In the genomic region with DNA sequence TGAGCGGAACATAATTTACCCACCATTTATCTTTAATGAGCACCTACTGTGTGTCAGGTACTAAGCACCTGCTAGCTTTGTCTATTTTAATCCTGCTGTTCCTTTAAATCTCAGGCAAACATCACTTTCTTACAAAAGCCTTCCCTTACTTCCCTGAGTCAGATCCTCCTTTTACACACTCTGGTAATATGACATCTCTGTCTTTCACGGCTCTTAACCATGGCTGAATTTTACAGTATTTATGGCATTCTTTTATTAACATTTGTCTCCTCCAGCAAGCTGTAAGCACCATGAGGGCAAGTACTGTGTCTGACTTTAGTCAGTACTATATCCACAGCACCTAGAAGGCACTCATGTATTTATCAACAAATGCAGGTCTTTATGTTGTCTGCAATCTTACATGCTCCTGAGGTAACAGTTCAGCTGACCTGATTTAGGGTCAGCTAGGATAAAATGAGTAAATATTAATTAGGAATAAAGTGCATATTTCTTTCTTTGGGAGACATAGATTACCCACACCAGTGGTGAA, we compare ENCODE assay signal across 11 cellular contexts. TPM values are rescaled to one million over a fixed set of nuclear protein-coding genes. Genes with fewer than 3 reads are reported as not detected.
DNase-seq lines count a peak whose midpoint lies in the region; ATAC-seq, FAIRE-seq and TF ChIP-seq lines count a peak whose summit lies in the region.
"Had no signal": no experiment of that assay in that cellular context is flagged by ENCODE, and none has a peak within 500 bp of the region (broad histone marks: within the 10 kb centered on the region; RNA-seq: fewer than 3 reads in every experiment).

No MANE protein-coding gene starts in this region.

- no peaks in the 10 kb centered on the region for H3K9me3 Mint-ChIP-seq in activated T-cell treated with anti-CD3 and anti-CD28 coated beads, Interleukin-2, amount 50 U/mL, for 4 hours
- peaks cover 4% of the 10 kb centered on the region for H3K9me3 Mint-ChIP-seq in activated CD8-positive, alpha-beta T cell treated with anti-CD3 and anti-CD28 coated beads for 36 hours
- H3K9me3 Mint-ChIP-seq in WTC11: no peaks in the 10 kb centered on the region

- no peak for FAIRE-seq in kidney (lab: Jason Lieb, UNC)

- no peaks in the 10 kb centered on the region for H3K36me3 ChIP-seq in kidney (ENCODE audit: control insufficient read depth in 1 of 2, insufficient read depth in 2 of 2, low read length in 2 of 2)
- H3K36me3 ChIP-seq in WERI-Rb-1: no peaks in the 10 kb centered on the region
- H3K36me3 ChIP-seq: breast epithelium had no signal

- DNase-seq in activated T-cell treated with anti-CD3 and anti-CD28 coated beads, Interleukin-2, amount 50 U/mL, for 4 hours: no peak
- no peak for DNase-seq in activated T-cell treated with anti-CD3 and anti-CD28 coated beads, Interleukin-2, amount 50 U/mL, for 1 hour
- no peak for DNase-seq in activated CD8-positive, alpha-beta T cell treated with anti-CD3 and anti-CD28 coated beads for 36 hours
- DNase-seq in stimulated activated naive CD8-positive, alpha-beta T cell treated with anti-CD3 and anti-CD28 coated beads, Interleukin-15, Interleukin-2, amounts not matched to agents 100 U/mL and 50 U/mL, for 24 hours: no peak
- no peak for DNase-seq in WTC11 (ENCODE audit: low spot score)
- no peak for DNase-seq in kidney
- DNase-seq in WERI-Rb-1: no peak
- DNase-seq: H7 had no signal

- no peaks in the 10 kb centered on the region for H3K27me3 ChIP-seq in WERI-Rb-1 (ENCODE audit: insufficient read depth, low read depth, severe bottlenecking)
- H3K27me3 ChIP-seq: breast epithelium had no signal

- H3K4me3 Mint-ChIP-seq in activated T-cell treated with anti-CD3 and anti-CD28 coated beads, Interleukin-2, amount 50 U/mL, for 4 hours: peak overlapping the region; percentile 51
- H3K4me3 Mint-ChIP-seq in activated CD8-positive, alpha-beta T cell treated with anti-CD3 and anti-CD28 coated beads for 36 hours: peak overlapping the region; percentile 41
- no peak overlapping the region for H3K4me3 Mint-ChIP-seq in WTC11

- H3K9ac ChIP-seq in kidney (ENCODE audit: low read length in 2 of 2): no peak overlapping the region

- no peak overlapping the region for H3K27ac ChIP-seq in kidney (ENCODE audit: low read depth in 2 of 2, low read length in 2 of 2)
- no peak overlapping the region for H3K27ac ChIP-seq in WERI-Rb-1
- H3K27ac ChIP-seq: breast epithelium had no signal

- no peaks in the 10 kb centered on the region for H3K9me3 ChIP-seq in kidney (ENCODE audit: control insufficient read depth in 1 of 2, low read length in 2 of 2)
- no peaks in the 10 kb centered on the region for H3K9me3 ChIP-seq in WERI-Rb-1 (ENCODE audit: severe bottlenecking)
- H3K9me3 ChIP-seq: breast epithelium had no signal

- peak overlapping the region; percentile 89 for H3K27ac Mint-ChIP-seq in activated CD8-positive, alpha-beta T cell treated with anti-CD3 and anti-CD28 coated beads for 36 hours
- H3K27ac Mint-ChIP-seq in WTC11: no peak overlapping the region

- H3K4me3 ChIP-seq in kidney (ENCODE audit: low read length in 2 of 2) (peak overlapping the region in 1 of 2 donors; percentile 42), WERI-Rb-1 (ENCODE audit: low read depth, low read length) (no peak overlapping the region)
- H3K4me3 ChIP-seq: breast epithelium, lung had no signal

- peak in 1 of 2 donors; percentile 6 for ATAC-seq in activated T-cell treated with anti-CD3 and anti-CD28 coated beads, Interleukin-2, amount 50 U/mL, for 4 hours
- ATAC-seq in HG03135 (IDR thresholded peaks at IDR 0.05; ENCODE audit: unreplicated experiment) (peak; percentile 14), WTC11 (no peak)
- ATAC-seq in activated CD8-positive, alpha-beta T cell treated with anti-CD3 and anti-CD28 coated beads for 36 hours: peak; percentile 5
- peak; percentile 2 for ATAC-seq in stimulated activated naive CD8-positive, alpha-beta T cell treated with anti-CD3 and anti-CD28 coated beads, Interleukin-15, Interleukin-2, amounts not matched to agents 100 U/mL and 50 U/mL, for 24 hours

- no peaks in the 10 kb centered on the region for H3K27me3 Mint-ChIP-seq in activated T-cell treated with anti-CD3 and anti-CD28 coated beads, Interleukin-2, amount 50 U/mL, for 4 hours (ENCODE audit: low read depth)
- H3K27me3 Mint-ChIP-seq in activated CD8-positive, alpha-beta T cell treated with anti-CD3 and anti-CD28 coated beads for 36 hours: no peaks in the 10 kb centered on the region
- no peaks in the 10 kb centered on the region for H3K27me3 Mint-ChIP-seq in WTC11 (ENCODE audit: low read depth)

- POLR2A ChIA-PET in activated CD8-positive, alpha-beta T cell treated with anti-CD3 and anti-CD28 coated beads for 36 hours (lab: Charles Lee): interaction anchor here (1.0 to 6.2 kb wide), 11 partner anchors 12 to 94 kb away, joined by 3 to 60 read pairs (median 4); a partner anchor contains a TSS
- POLR2A ChIA-PET in WTC11 (lab: Charles Lee): interaction anchor here (1.4 kb wide), 1 partner anchor 33 kb away, joined by 5 read pairs; a partner anchor contains a TSS

- no peaks in the 10 kb centered on the region for H3K36me3 Mint-ChIP-seq in activated T-cell treated with anti-CD3 and anti-CD28 coated beads, Interleukin-2, amount 50 U/mL, for 4 hours (ENCODE audit: insufficient read depth)
- peaks cover 3% of the 10 kb centered on the region for H3K36me3 Mint-ChIP-seq in activated CD8-positive, alpha-beta T cell treated with anti-CD3 and anti-CD28 coated beads for 36 hours (ENCODE audit: low read depth)
- H3K36me3 Mint-ChIP-seq in WTC11: no peaks in the 10 kb centered on the region

- H3K4me1 Mint-ChIP-seq in activated T-cell treated with anti-CD3 and anti-CD28 coated beads, Interleukin-2, amount 50 U/mL, for 4 hours (ENCODE audit: low read depth): peaks cover 78% of the 10 kb centered on the region
- peaks cover 79% of the 10 kb centered on the region for H3K4me1 Mint-ChIP-seq in activated CD8-positive, alpha-beta T cell treated with anti-CD3 and anti-CD28 coated beads for 36 hours (ENCODE audit: low read depth)
- peaks cover 4% of the 10 kb centered on the region; the same call in 1 of the 2 replicates for H3K4me1 Mint-ChIP-seq in WTC11

- intact Hi-C loops in activated CD8-positive, alpha-beta T cell treated with anti-CD3 and anti-CD28 coated beads for 36 hours (cut with micrococcal nuclease): loop anchor here (2.0 to 5.0 kb wide), 4 partner anchors 36 to 95 kb away; a partner anchor contains a TSS
- intact Hi-C loops in kidney (cut with DNase I): no loop called here

- CTCF ChIA-PET in activated CD8-positive, alpha-beta T cell treated with anti-CD3 and anti-CD28 coated beads for 36 hours (lab: Charles Lee): interaction anchor here (0.6 to 7.3 kb wide), 15 partner anchors 14 to 95 kb away, joined by 3 to 53 read pairs (median 4); no protein-coding TSS in a partner anchor
- CTCF ChIA-PET in WTC11 (lab: Charles Lee): interaction anchor here (1.2 to 2.3 kb wide), 6 partner anchors 11 to 74 kb away, joined by 3 to 7 read pairs (median 4); no protein-coding TSS in a partner anchor

- TF ChIP-seq CTCF in activated CD8-positive, alpha-beta T cell treated with anti-CD3 and anti-CD28 coated beads for 36 hours (IDR thresholded peaks at IDR 0.05): no peak
- TF ChIP-seq CTCF in WTC11 (IDR thresholded peaks at IDR 0.05): no peak
- no peak for TF ChIP-seq CTCF in kidney (IDR thresholded peaks at IDR 0.05; ENCODE audit: borderline replicate concordance, extremely low read depth, insufficient read depth)
- TF ChIP-seq CTCF in WERI-Rb-1 (IDR thresholded peaks at IDR 0.05; ENCODE audit: low read depth, low read length): no peak

- no peaks in the 10 kb centered on the region for H3K4me1 ChIP-seq in kidney (ENCODE audit: control insufficient read depth in 1 of 2, insufficient read depth in 1 of 2, low read depth in 1 of 2, low read length in 2 of 2)
- H3K4me1 ChIP-seq: breast epithelium had no signal

TF ChIP-seq in WTC11, 78 proteins besides CTCF, POLR2A, EP300 and RAD21:
- no peak for TF ChIP-seq ZNF317 (CRISPR knock-in tag; IDR thresholded peaks at IDR 0.05; ENCODE audit: borderline replicate concordance, low read depth)

RNA-seq across cellular contexts. Expression of a gene that starts 33.7 kb away (rescaled TPM):
- 10 to 100 TPM; 72.8 to 92.3 (median 85.3) TPM for total RNA-seq in activated T-cell treated with anti-CD3 and anti-CD28 coated beads, Interleukin-2, amount 50 U/mL, for 4 hours
- 100 to 1,000 TPM; 146 to 147 TPM for total RNA-seq in activated CD8-positive, alpha-beta T cell treated with anti-CD3 and anti-CD28 coated beads for 36 hours
- total RNA-seq in WTC11 (2021): 86.0 to 95.4 TPM (median 91.0 TPM) in 3 replicates
- 59.1 TPM for total RNA-seq in kidney
- polyA plus RNA-seq in kidney (ENCODE audit: insufficient read depth, low read depth, low replicate concordance): 21.0 TPM
